Comparison of ENCODE assay signal across 2 cellular contexts in genomic region chr12:132837693-132838463, GRCh38.
TF ChIP-seq lines count a peak whose summit lies in the region.

No MANE protein-coding gene starts in this region.

TF ChIP-seq in IMR-90, 13 proteins besides CTCF, POLR2A, EP300 and RAD21:
- TF ChIP-seq RCOR1 (IDR thresholded peaks at IDR 0.05; ENCODE audit: insufficient replicate concordance, low read length) (no peak), NFE2L2 (IDR thresholded peaks at IDR 0.05; ENCODE audit: low read depth, low read length) (no peak), CEBPB (IDR thresholded peaks at IDR 0.05; ENCODE audit: low read depth, low read length) (no peak), MAZ (IDR thresholded peaks at IDR 0.05; ENCODE audit: borderline replicate concordance, low read depth, low read length) (no peak), RFX5 (IDR thresholded peaks at IDR 0.05; ENCODE audit: low read depth, low read length) (no peak)

TF ChIP-seq in K562, 482 proteins besides CTCF, POLR2A, EP300 and RAD21:
- no peak for TF ChIP-seq CCAR2 (IDR thresholded peaks at IDR 0.05; ENCODE audit: low read depth, low read length)
- peak; percentile 59 for TF ChIP-seq POLR2G (IDR thresholded peaks at IDR 0.05; ENCODE audit: low read depth, low read length)
